21 cellular contexts compared by ENCODE assay signal in the genomic region with DNA sequence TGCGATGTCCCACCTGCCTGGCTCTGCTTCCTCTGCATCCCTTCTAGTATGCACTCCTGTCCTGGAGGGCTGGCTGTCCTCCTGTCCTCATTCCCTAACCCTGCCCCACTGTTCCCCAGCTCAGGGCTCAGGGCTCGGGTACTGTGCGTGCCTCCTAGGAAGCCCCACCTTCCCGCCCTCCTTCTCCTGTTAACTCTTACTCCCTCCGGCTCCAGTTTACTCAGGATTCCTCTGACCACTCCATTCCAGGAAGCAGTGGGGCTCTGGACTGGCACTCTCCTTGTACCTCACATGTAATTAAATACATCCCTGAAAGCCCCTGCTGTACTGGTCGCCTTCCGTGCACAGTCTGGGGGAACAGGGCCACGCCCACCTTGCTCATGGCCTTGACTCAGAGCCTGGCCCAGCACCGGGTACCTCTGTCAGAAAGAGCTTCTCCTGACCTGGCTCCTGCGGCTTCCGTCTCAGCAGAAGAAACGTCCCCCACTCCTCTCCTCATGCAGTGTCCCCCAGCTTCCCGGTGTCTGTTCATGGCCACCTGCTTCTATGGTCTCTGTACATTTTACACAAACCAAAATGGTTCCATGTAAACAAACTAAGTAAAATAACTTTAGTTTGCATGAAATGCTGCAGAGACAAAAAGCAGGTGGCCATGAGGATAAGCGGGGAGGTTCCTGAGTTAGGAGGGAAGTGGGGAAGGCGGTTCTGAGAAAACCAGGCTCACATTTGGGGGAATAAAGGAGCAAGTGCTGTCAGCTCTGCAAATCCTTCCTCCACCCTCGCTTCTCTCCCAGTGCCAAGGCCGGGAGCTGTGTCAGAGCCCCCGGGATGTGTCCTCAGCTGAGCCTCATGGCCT.
DNase-seq lines count a peak whose midpoint lies in the region; ATAC-seq and TF ChIP-seq lines count a peak whose summit lies in the region.
"Had no signal": no experiment of that assay in that cellular context is flagged by ENCODE, and none has a peak within 500 bp of the region (broad histone marks: within the 10 kb centered on the region; RNA-seq: fewer than 3 reads in every experiment).

No MANE protein-coding gene starts in this region.

- no peaks in the 10 kb centered on the region for H3K4me1 ChIP-seq in mucosa of descending colon (ENCODE audit: low read depth)
- H3K4me1 ChIP-seq in upper lobe of right lung, result no peaks in the 10 kb centered on the region

- H3K27me3 Mint-ChIP-seq in immature natural killer cell (ENCODE audit: low read depth in 3 of 3), result peaks cover 0 to 8% (median 7%) of the 10 kb centered on the region in 3 donors

- no peaks in the 10 kb centered on the region for H3K4me1 Mint-ChIP-seq in immature natural killer cell
- H3K4me1 Mint-ChIP-seq: activated CD4-positive, alpha-beta T cell treated with anti-CD3 and anti-CD28 coated beads for 36 hours; activated naive CD8-positive, alpha-beta T cell treated with anti-CD3 and anti-CD28 coated beads, Interleukin-2, amount 50 U/mL, for 24 hours; central memory CD8-positive, alpha-beta T cell; nephron had no signal

- H3K9me3 ChIP-seq in mucosa of descending colon, result no peaks in the 10 kb centered on the region
- no peaks in the 10 kb centered on the region for H3K9me3 ChIP-seq in upper lobe of right lung
- no peaks in the 10 kb centered on the region for H3K9me3 ChIP-seq in WERI-Rb-1 (ENCODE audit: severe bottlenecking)
- H3K9me3 ChIP-seq: ovary had no signal

- H3K27ac ChIP-seq in upper lobe of right lung (no peak overlapping the region), WERI-Rb-1 (no peak overlapping the region)
- H3K27ac ChIP-seq: 22Rv1, dorsolateral prefrontal cortex, ovary had no signal

- TF ChIP-seq CTCF in mucosa of descending colon (IDR thresholded peaks at IDR 0.05), result no peak
- no peak for TF ChIP-seq CTCF in upper lobe of right lung (IDR thresholded peaks at IDR 0.05)
- TF ChIP-seq CTCF in WERI-Rb-1 (IDR thresholded peaks at IDR 0.05; ENCODE audit: low read depth, low read length), result no peak

- ATAC-seq in mucosa of descending colon (no peak), upper lobe of right lung (no peak)
- ATAC-seq: activated CD4-positive, alpha-beta T cell treated with anti-CD3 and anti-CD28 coated beads for 36 hours; activated naive CD8-positive, alpha-beta T cell treated with anti-CD3 and anti-CD28 coated beads, Interleukin-2, amount 50 U/mL, for 24 hours had no signal

- peaks cover 33% of the 10 kb centered on the region for H3K27me3 ChIP-seq in upper lobe of right lung
- H3K27me3 ChIP-seq in WERI-Rb-1 (ENCODE audit: insufficient read depth, low read depth, severe bottlenecking), result no peaks in the 10 kb centered on the region
- H3K27me3 ChIP-seq: ovary had no signal

- no peaks in the 10 kb centered on the region for H3K36me3 ChIP-seq in mucosa of descending colon (ENCODE audit: low read depth)
- H3K36me3 ChIP-seq in upper lobe of right lung, result no peaks in the 10 kb centered on the region
- no peaks in the 10 kb centered on the region for H3K36me3 ChIP-seq in WERI-Rb-1
- H3K36me3 ChIP-seq: ovary had no signal

- peak; percentile 25 for DNase-seq in NCI-H510A (lab: John Stamatoyannopoulos, UW)
- no peak for DNase-seq in NCI-H510A treated with DMSO at 0.1 percent for 48 hours (lab: John Stamatoyannopoulos, UW)
- peak; percentile 29 for DNase-seq in activated CD8-positive, alpha-beta memory T cell treated with anti-CD3 and anti-CD28 coated beads, Interleukin-2, amount 50 U/mL, for 48 hours
- DNase-seq in mucosa of descending colon, result peak in 2 of 3 donors; percentile 4 to 25
- peak; percentile 46 for DNase-seq in upper lobe of right lung
- no peak for DNase-seq in WERI-Rb-1
- DNase-seq in immature natural killer cell, result no peak
- no peak for DNase-seq in NCI-H187 treated with DMSO at 0.1 percent for 48 hours (lab: John Stamatoyannopoulos, UW)
- DNase-seq: activated CD4-positive, alpha-beta T cell treated with anti-CD3 and anti-CD28 coated beads for 36 hours; activated naive CD8-positive, alpha-beta T cell treated with anti-CD3 and anti-CD28 coated beads, Interleukin-2, amount 50 U/mL, for 24 hours; activated T-cell treated with anti-CD3 and anti-CD28 coated beads, Interleukin-2, amount 50 U/mL, for 48 hours; Calu3; NCI-H1105; NCI-H1930; NCI-H2227 treated with DMSO at 0.1 percent for 48 hours; ovary; retina had no signal

- H3K36me3 Mint-ChIP-seq in immature natural killer cell, result no peaks in the 10 kb centered on the region

- no peak overlapping the region for H3K27ac Mint-ChIP-seq in immature natural killer cell
- H3K27ac Mint-ChIP-seq: activated CD4-positive, alpha-beta T cell treated with anti-CD3 and anti-CD28 coated beads for 36 hours; activated naive CD8-positive, alpha-beta T cell treated with anti-CD3 and anti-CD28 coated beads, Interleukin-2, amount 50 U/mL, for 24 hours; nephron had no signal

- H3K4me3 Mint-ChIP-seq in immature natural killer cell, result no peak overlapping the region
- H3K4me3 Mint-ChIP-seq: activated CD4-positive, alpha-beta T cell treated with anti-CD3 and anti-CD28 coated beads for 36 hours; activated naive CD8-positive, alpha-beta T cell treated with anti-CD3 and anti-CD28 coated beads, Interleukin-2, amount 50 U/mL, for 24 hours; central memory CD8-positive, alpha-beta T cell; nephron had no signal

- H3K4me3 ChIP-seq in mucosa of descending colon, result no peak overlapping the region
- H3K4me3 ChIP-seq in upper lobe of right lung, result no peak overlapping the region
- H3K4me3 ChIP-seq in WERI-Rb-1 (ENCODE audit: low read depth, low read length), result no peak overlapping the region
- H3K4me3 ChIP-seq: dorsolateral prefrontal cortex, ovary had no signal

- intact Hi-C loops in mucosa of descending colon (cut with DNase I, micrococcal nuclease) (no loop called here), upper lobe of right lung (cut with DNase I) (no loop called here)

- no peaks in the 10 kb centered on the region for H3K9me3 Mint-ChIP-seq in immature natural killer cell
- H3K9me3 Mint-ChIP-seq: central memory CD8-positive, alpha-beta T cell; nephron had no signal

Comparison
In these comparisons a context has a peak if more than half of its experiments do, and no peak if none do; other contexts are left out.
1. DNase-seq: peak in NCI-H510A (single experiment), activated CD8-positive, alpha-beta memory T cell treated with anti-CD3 and anti-CD28 coated beads, Interleukin-2, amount 50 U/mL, for 48 hours (single experiment), mucosa of descending colon (2 of 3) and upper lobe of right lung (single experiment); none in NCI-H510A treated with DMSO at 0.1 percent for 48 hours (single experiment), WERI-Rb-1 (single experiment), immature natural killer cell (0 of 3) and NCI-H187 treated with DMSO at 0.1 percent for 48 hours (single experiment).